Comparison of ENCODE assay signal across 1 cellular context in the genomic region with DNA sequence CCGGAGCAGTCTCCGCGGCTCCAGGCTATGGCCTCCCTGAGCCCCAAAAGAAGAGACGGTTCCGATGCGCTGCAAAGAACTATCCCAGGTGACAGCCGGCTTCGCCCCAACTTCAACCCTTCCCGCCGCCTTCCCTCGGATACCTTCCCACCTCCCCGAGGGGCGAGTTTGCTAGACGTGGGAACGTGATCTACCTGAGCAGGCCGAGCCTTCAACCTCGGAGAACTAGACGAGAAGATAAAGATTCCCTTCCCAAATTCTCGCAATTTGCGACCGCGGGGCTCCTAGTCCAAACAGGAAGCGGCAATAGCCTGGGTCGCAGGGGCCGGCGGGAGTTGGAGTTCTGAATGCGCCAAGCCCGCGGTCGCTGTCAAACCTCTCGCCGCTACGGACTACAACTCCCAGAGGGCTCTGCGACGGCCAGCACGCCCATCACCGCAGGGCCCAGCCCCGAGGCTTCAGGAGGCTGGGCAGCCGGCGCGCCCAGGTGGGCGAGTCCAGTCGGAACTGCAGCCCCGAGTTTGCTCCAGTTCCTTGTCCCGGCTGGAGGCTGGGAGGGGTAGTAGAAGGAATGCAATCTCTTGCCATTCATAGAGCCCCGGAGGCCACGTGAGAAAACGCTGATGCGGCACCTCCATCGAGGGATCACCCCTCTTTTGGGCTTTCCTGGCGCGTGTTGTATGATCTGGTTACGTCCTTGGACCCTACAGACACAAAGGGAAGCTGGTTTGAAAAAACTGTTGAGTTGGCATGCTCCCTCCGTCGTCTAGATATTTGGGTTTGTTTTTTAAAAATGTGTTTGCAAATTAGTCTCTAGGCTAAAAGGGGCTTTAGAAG.
A peak's percentile ranks its signal among the peaks of the same experiment; 100 is the strongest.
TF ChIP-seq lines count a peak whose summit lies in the region.

Gene SLC38A9, minus strand, starts transcription at position 302 of the 837 bp plus-strand sequence. CDS start 14,366 bp downstream, outside the sequence.

TF ChIP-seq in SK-N-SH, 30 proteins besides CTCF, POLR2A, EP300 and RAD21 (continued from another document):
- TF ChIP-seq IRF3 (IDR thresholded peaks at IDR 0.05; ENCODE audit: low read depth, low read length) (no peak), SIN3A (IDR thresholded peaks at IDR 0.05; ENCODE audit: borderline replicate concordance, low read depth, low read length) (peak; percentile 42; the same call in 1 of the 2 replicates), GABPA (IDR thresholded peaks at IDR 0.05; ENCODE audit: low read depth) (peak; percentile 83), FOXM1 (IDR thresholded peaks at IDR 0.05; ENCODE audit: low read depth) (no peak), MEF2A (IDR thresholded peaks at IDR 0.05; ENCODE audit: borderline replicate concordance, low read depth) (no peak), SMC3 (IDR thresholded peaks at IDR 0.05; ENCODE audit: low read depth, low read length) (no peak), RFX5 (IDR thresholded peaks at IDR 0.05; ENCODE audit: low read length) (no peak), TEAD4 (IDR thresholded peaks at IDR 0.05; ENCODE audit: borderline replicate concordance, insufficient read depth) (0 out of 2 replicates have a peak, but pooled peaks have one; percentile 12), MXI1 (IDR thresholded peaks at IDR 0.05; ENCODE audit: low read depth, low read length) (peak; percentile 67; the same call in 1 of the 2 replicates), RXRA (IDR thresholded peaks at IDR 0.05; ENCODE audit: borderline replicate concordance, low read depth) (no peak)
- TF ChIP-seq, protein P1, sequence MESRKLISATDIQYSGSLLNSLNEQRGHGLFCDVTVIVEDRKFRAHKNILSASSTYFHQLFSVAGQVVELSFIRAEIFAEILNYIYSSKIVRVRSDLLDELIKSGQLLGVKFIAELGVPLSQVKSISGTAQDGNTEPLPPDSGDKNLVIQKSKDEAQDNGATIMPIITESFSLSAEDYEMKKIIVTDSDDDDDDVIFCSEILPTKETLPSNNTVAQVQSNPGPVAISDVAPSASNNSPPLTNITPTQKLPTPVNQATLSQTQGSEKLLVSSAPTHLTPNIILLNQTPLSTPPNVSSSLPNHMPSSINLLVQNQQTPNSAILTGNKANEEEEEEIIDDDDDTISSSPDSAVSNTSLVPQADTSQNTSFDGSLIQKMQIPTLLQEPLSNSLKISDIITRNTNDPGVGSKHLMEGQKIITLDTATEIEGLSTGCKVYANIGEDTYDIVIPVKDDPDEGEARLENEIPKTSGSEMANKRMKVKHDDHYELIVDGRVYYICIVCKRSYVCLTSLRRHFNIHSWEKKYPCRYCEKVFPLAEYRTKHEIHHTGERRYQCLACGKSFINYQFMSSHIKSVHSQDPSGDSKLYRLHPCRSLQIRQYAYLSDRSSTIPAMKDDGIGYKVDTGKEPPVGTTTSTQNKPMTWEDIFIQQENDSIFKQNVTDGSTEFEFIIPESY (IDR thresholded peaks at IDR 0.05; ENCODE audit: borderline replicate concordance, low read depth): peak; percentile 52; the same call in 1 of the 2 replicates
- TF ChIP-seq, protein P2, sequence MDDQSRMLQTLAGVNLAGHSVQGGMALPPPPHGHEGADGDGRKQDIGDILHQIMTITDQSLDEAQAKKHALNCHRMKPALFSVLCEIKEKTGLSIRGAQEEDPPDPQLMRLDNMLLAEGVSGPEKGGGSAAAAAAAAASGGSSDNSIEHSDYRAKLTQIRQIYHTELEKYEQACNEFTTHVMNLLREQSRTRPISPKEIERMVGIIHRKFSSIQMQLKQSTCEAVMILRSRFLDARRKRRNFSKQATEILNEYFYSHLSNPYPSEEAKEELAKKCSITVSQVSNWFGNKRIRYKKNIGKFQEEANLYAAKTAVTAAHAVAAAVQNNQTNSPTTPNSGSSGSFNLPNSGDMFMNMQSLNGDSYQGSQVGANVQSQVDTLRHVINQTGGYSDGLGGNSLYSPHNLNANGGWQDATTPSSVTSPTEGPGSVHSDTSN (IDR thresholded peaks at IDR 0.05): peak; percentile 86
